15 cellular contexts compared by ENCODE assay signal in genomic region chr18:45938488-45938935, GRCh38. TPM values are rescaled to one million over a fixed set of nuclear protein-coding genes. Genes with fewer than 3 reads are reported as not detected.
DNase-seq lines count a peak whose midpoint lies in the region; ATAC-seq and TF ChIP-seq lines count a peak whose summit lies in the region.
"Had no signal": no experiment of that assay in that cellular context is flagged by ENCODE, and none has a peak within 500 bp of the region (broad histone marks: within the 10 kb centered on the region; RNA-seq: fewer than 3 reads in every experiment).

No MANE protein-coding gene starts in this region.

- peaks cover 49% of the 10 kb centered on the region for H3K4me1 Mint-ChIP-seq in stimulated activated naive CD8-positive, alpha-beta T cell treated with anti-CD3 and anti-CD28 coated beads, Interleukin-15, amount 100 ng/mL, for 72 hours
- H3K4me1 Mint-ChIP-seq: nephron progenitor cell had no signal

- H3K9me3 ChIP-seq in breast epithelium, result no peaks in the 10 kb centered on the region
- H3K9me3 ChIP-seq: psoas muscle, spleen, tibial artery had no signal

- no peaks in the 10 kb centered on the region for H3K36me3 ChIP-seq in breast epithelium

- intact Hi-C loops in breast epithelium (cut with DNase I; ENCODE audit: low total_unique reads), result no loop called here

- ATAC-seq in activated naive CD4-positive, alpha-beta T cell treated with anti-CD3 and anti-CD28 coated beads, Interleukin-2, amount 50 U/mL, for 72 hours, result peak; percentile 68 to 85
- ATAC-seq in HG02798 (IDR thresholded peaks at IDR 0.05; ENCODE audit: poor library complexity, unreplicated experiment), result peak; percentile 57
- peak; percentile 96 for ATAC-seq in stimulated activated naive CD8-positive, alpha-beta T cell treated with anti-CD3 and anti-CD28 coated beads, Interleukin-15, amount 100 ng/mL, for 72 hours
- no peak for ATAC-seq in GM19324 (IDR thresholded peaks at IDR 0.05; ENCODE audit: low FRiP score, unreplicated experiment)
- ATAC-seq: psoas muscle had no signal

- no peaks in the 10 kb centered on the region for H3K27me3 ChIP-seq in breast epithelium
- H3K27me3 ChIP-seq: spleen, tibial artery had no signal

- H3K4me1 ChIP-seq in breast epithelium, result no peaks in the 10 kb centered on the region
- H3K4me1 ChIP-seq: psoas muscle, tibial artery had no signal

- no peak overlapping the region for H3K27ac ChIP-seq in breast epithelium
- H3K27ac ChIP-seq: psoas muscle, tibial artery had no signal

- H3K27ac Mint-ChIP-seq in activated naive CD4-positive, alpha-beta T cell treated with anti-CD3 and anti-CD28 coated beads, Interleukin-2, amount 50 U/mL, for 72 hours, result peak overlapping the region in 1 of 2 donors; percentile 1
- peak overlapping the region in 1 of 2 donors; percentile 68 for H3K27ac Mint-ChIP-seq in stimulated activated naive CD8-positive, alpha-beta T cell treated with anti-CD3 and anti-CD28 coated beads, Interleukin-15, amount 100 ng/mL, for 72 hours
- H3K27ac Mint-ChIP-seq: nephron progenitor cell had no signal

- peaks cover 0 to 6% of the 10 kb centered on the region in 2 donors for H3K9me3 Mint-ChIP-seq in activated naive CD4-positive, alpha-beta T cell treated with anti-CD3 and anti-CD28 coated beads, Interleukin-2, amount 50 U/mL, for 72 hours
- H3K9me3 Mint-ChIP-seq in stimulated activated naive CD8-positive, alpha-beta T cell treated with anti-CD3 and anti-CD28 coated beads, Interleukin-15, amount 100 ng/mL, for 72 hours, result peaks cover 0 to 6% of the 10 kb centered on the region in 2 donors
- H3K9me3 Mint-ChIP-seq: nephron progenitor cell had no signal

- TF ChIP-seq POLR2A in breast epithelium (IDR thresholded peaks at IDR 0.05), result no peak

- H3K27me3 Mint-ChIP-seq in stimulated activated naive CD8-positive, alpha-beta T cell treated with anti-CD3 and anti-CD28 coated beads, Interleukin-15, amount 100 ng/mL, for 72 hours, result no peaks in the 10 kb centered on the region

- H3K4me3 ChIP-seq in breast epithelium, result no peak overlapping the region
- H3K4me3 ChIP-seq: psoas muscle, spleen, tibial artery had no signal

- DNase-seq in activated naive CD4-positive, alpha-beta T cell treated with anti-CD3 and anti-CD28 coated beads, Interleukin-2, amount 50 U/mL, for 72 hours (ENCODE audit: low spot score in 2 of 2), result no peak
- no peak for DNase-seq in activated naive CD4-positive, alpha-beta T cell treated with anti-CD3 and anti-CD28 coated beads, Interleukin-2, amount 50 U/mL, for 16 hours
- peak; percentile 46 for DNase-seq in central memory CD4-positive, alpha-beta T cell
- DNase-seq in stimulated activated naive CD8-positive, alpha-beta T cell treated with anti-CD3 and anti-CD28 coated beads, Interleukin-15, amount 100 ng/mL, for 72 hours, result no peak
- DNase-seq in breast epithelium (ENCODE audit: low spot score in 2 of 2) (no peak), OCI-M1 (lab: John Stamatoyannopoulos, UW) (no peak)
- DNase-seq: mesenchymal stem cell, NCI-H1694, NCI-H446 treated with DMSO at 0.1 percent for 48 hours, nephron progenitor cell, psoas muscle, spleen, tibial artery had no signal

- TF ChIP-seq CTCF in breast epithelium (IDR thresholded peaks at IDR 0.05), result no peak

- peaks cover 17 to 25% of the 10 kb centered on the region in 2 donors for H3K36me3 Mint-ChIP-seq in activated naive CD4-positive, alpha-beta T cell treated with anti-CD3 and anti-CD28 coated beads, Interleukin-2, amount 50 U/mL, for 72 hours

- H3K4me3 Mint-ChIP-seq in stimulated activated naive CD8-positive, alpha-beta T cell treated with anti-CD3 and anti-CD28 coated beads, Interleukin-15, amount 100 ng/mL, for 72 hours, result peak overlapping the region in 1 of 2 donors; percentile 4
- H3K4me3 Mint-ChIP-seq: nephron progenitor cell had no signal

RNA-seq across cellular contexts. Expression of gene EPG5, which starts 28.6 kb away (rescaled TPM):
- total RNA-seq in activated naive CD4-positive, alpha-beta T cell treated with anti-CD3 and anti-CD28 coated beads, Interleukin-2, amount 50 U/mL, for 72 hours, result 10 to 100 TPM; 20.9 to 34.2 TPM
- 10 to 100 TPM; 38.7 to 64.5 (median 48.8) TPM for total RNA-seq in breast epithelium
